ENCODE assay signal across 26 cellular contexts in genomic region chr5:162529886-162530285, GRCh38.
DNase-seq lines count a peak whose midpoint lies in the region; ATAC-seq, FAIRE-seq and TF ChIP-seq lines count a peak whose summit lies in the region.
"Had no signal": no experiment of that assay in that cellular context is flagged by ENCODE, and none has a peak within 500 bp of the region (broad histone marks: within the 10 kb centered on the region; RNA-seq: fewer than 3 reads in every experiment).

No MANE protein-coding gene starts in this region.

- no peak for FAIRE-seq in astrocyte (lab: Jason Lieb, UNC)
- FAIRE-seq: A549, D721Med, GM12892, GM18507, HTR-8/SVneo had no signal

- H3K36me3 Mint-ChIP-seq in astrocyte (ENCODE audit: low read depth, unreplicated experiment) = no peaks in the 10 kb centered on the region
- H3K36me3 Mint-ChIP-seq: CD8-positive, alpha-beta memory T cell had no signal

- ATAC-seq in lung (ENCODE audit: insufficient read depth, low FRiP score) = peak; percentile 53
- ATAC-seq in GM21447 (IDR thresholded peaks at IDR 0.05; ENCODE audit: unreplicated experiment) = no peak
- ATAC-seq: A549, SK-N-SH treated with all-trans-retinoic acid at 6 μM for 48 hours had no signal

- WGBS in lung, 2 donors = 69 to 80% methylated on average over 2 of the region's 2 CpGs

- H3K27me3 Mint-ChIP-seq in astrocyte (ENCODE audit: low read depth, unreplicated experiment) = no peaks in the 10 kb centered on the region
- H3K27me3 Mint-ChIP-seq: CD8-positive, alpha-beta memory T cell had no signal

- peaks cover 0 to 4% (median 0%) of the 10 kb centered on the region in 11 experiments; a peak in 1 of 22 replicates for H3K9me3 ChIP-seq in BLaER1 treated with 17β-estradiol and CSF1 and Interleukin-3, amounts not matched to agents 10 nM and 100 nM (replicated peaks in 1 of 11)
- peaks cover 7% of the 10 kb centered on the region for H3K9me3 ChIP-seq in astrocyte (ENCODE audit: insufficient read depth, low read depth, low read length)
- peaks cover 0 to 3% of the 10 kb centered on the region in 2 donors for H3K9me3 ChIP-seq in lung (ENCODE audit: control insufficient read depth in 2 of 2, insufficient read depth in 1 of 2, low read length in 1 of 2)
- H3K9me3 ChIP-seq: MG63 had no signal

- H3K4me1 ChIP-seq in BLaER1 treated with 17β-estradiol and CSF1 and Interleukin-3, amounts not matched to agents 10 nM and 100 nM = peaks cover 0 to 14% (median 7%) of the 10 kb centered on the region in 10 experiments; a peak in 8 of 20 replicates
- H3K4me1 ChIP-seq in astrocyte (ENCODE audit: insufficient read depth, low read length) = no peaks in the 10 kb centered on the region
- no peaks in the 10 kb centered on the region for H3K4me1 ChIP-seq in lung (ENCODE audit: control insufficient read depth in 2 of 2, insufficient read depth in 2 of 2, low read length in 2 of 2)
- H3K4me1 ChIP-seq: A549 had no signal

- peak overlapping the region; percentile 35 for H3K27ac Mint-ChIP-seq in astrocyte (ENCODE audit: unreplicated experiment)
- H3K27ac Mint-ChIP-seq: CD8-positive, alpha-beta memory T cell had no signal

- H3K4me3 ChIP-seq in BLaER1 treated with 17β-estradiol and CSF1 and Interleukin-3, amounts not matched to agents 10 nM and 100 nM = no peak overlapping the region
- H3K4me3 ChIP-seq in astrocyte (ENCODE audit: insufficient read depth, low read depth, low read length) (no peak overlapping the region), lung (no peak overlapping the region)
- H3K4me3 ChIP-seq: A549, MG63 had no signal

- peaks cover 2% of the 10 kb centered on the region for H3K9me3 Mint-ChIP-seq in astrocyte (ENCODE audit: unreplicated experiment)

- no peaks in the 10 kb centered on the region for H3K79me2 ChIP-seq in astrocyte (ENCODE audit: insufficient read depth, low read length)

- H3K9ac ChIP-seq in BLaER1 treated with 17β-estradiol and CSF1 and Interleukin-3, amounts not matched to agents 10 nM and 100 nM = no peak overlapping the region
- H3K9ac ChIP-seq in astrocyte (ENCODE audit: low read length) = no peak overlapping the region

- H3K4me1 Mint-ChIP-seq in astrocyte (ENCODE audit: low read depth, unreplicated experiment) = peaks cover 4% of the 10 kb centered on the region
- H3K4me1 Mint-ChIP-seq: CD8-positive, alpha-beta memory T cell had no signal

- H3K36me3 ChIP-seq in BLaER1 treated with 17β-estradiol and CSF1 and Interleukin-3, amounts not matched to agents 10 nM and 100 nM = no peaks in the 10 kb centered on the region
- no peaks in the 10 kb centered on the region for H3K36me3 ChIP-seq in astrocyte (ENCODE audit: insufficient read depth, low read length)
- H3K36me3 ChIP-seq in lung (ENCODE audit: control insufficient read depth in 2 of 2, insufficient read depth in 2 of 2, low read length in 2 of 2) = no peaks in the 10 kb centered on the region
- H3K36me3 ChIP-seq: MG63 had no signal

- DNase-seq in H4 (ENCODE audit: low spot score) (peak; percentile 15), astrocyte (ENCODE audit: low read depth) (no peak), lung (ENCODE audit: low spot score) (no peak), GDM1 (lab: John Stamatoyannopoulos, UW) (no peak), DMS79 (lab: John Stamatoyannopoulos, UW) (no peak), UCSD-AML1 (lab: John Stamatoyannopoulos, UW; ENCODE audit: unreplicated experiment) (no peak)
- DNase-seq: C1 segment of cervical spinal cord; CD8-positive, alpha-beta memory T cell; H7; IMR-90; Karpas-422; MG63; NCI-H1092 treated with DMSO at 0.1 percent for 48 hours; NCI-H2081; NCI-H510A treated with DMSO at 0.1 percent for 48 hours; NCI-H774; SHP77; T-helper 1 cell had no signal

- no peak for TF ChIP-seq CTCF in astrocyte (IDR thresholded peaks at IDR 0.05; ENCODE audit: insufficient read depth, low read depth, low read length)
- TF ChIP-seq CTCF in lung (IDR thresholded peaks at IDR 0.05; ENCODE audit: control extremely low read depth, extremely low read depth) = no peak

- no peaks in the 10 kb centered on the region for H4K20me1 ChIP-seq in BLaER1 treated with 17β-estradiol and CSF1 and Interleukin-3, amounts not matched to agents 10 nM and 100 nM
- no peaks in the 10 kb centered on the region for H4K20me1 ChIP-seq in astrocyte (ENCODE audit: insufficient read depth, low read length)

- no peak overlapping the region for H3K4me3 Mint-ChIP-seq in astrocyte (ENCODE audit: unreplicated experiment)
- H3K4me3 Mint-ChIP-seq: CD8-positive, alpha-beta memory T cell had no signal

- no peak overlapping the region for H3K27ac ChIP-seq in BLaER1 treated with 17β-estradiol and CSF1 and Interleukin-3, amounts not matched to agents 10 nM and 100 nM
- H3K27ac ChIP-seq in astrocyte (ENCODE audit: low read depth, low read length) (no peak overlapping the region), lung (ENCODE audit: low read depth in 1 of 2, low read length in 1 of 2) (no peak overlapping the region)
- H3K27ac ChIP-seq: A549 had no signal

- no peaks in the 10 kb centered on the region for H3K27me3 ChIP-seq in BLaER1 treated with 17β-estradiol and CSF1 and Interleukin-3, amounts not matched to agents 10 nM and 100 nM
- no peaks in the 10 kb centered on the region for H3K27me3 ChIP-seq in astrocyte (ENCODE audit: insufficient read depth, low read length)
- H3K27me3 ChIP-seq in lung (ENCODE audit: control insufficient read depth, insufficient read depth) = no peaks in the 10 kb centered on the region
- H3K27me3 ChIP-seq: MG63 had no signal

- no peak overlapping the region for H2AFZ ChIP-seq in astrocyte (ENCODE audit: low read depth, low read length)

- peak overlapping the region in 6 of 11 experiments; percentile 11 to 50 (median 22); a peak in 7 of 22 replicates for H3K4me2 ChIP-seq in BLaER1 treated with 17β-estradiol and CSF1 and Interleukin-3, amounts not matched to agents 10 nM and 100 nM
- H3K4me2 ChIP-seq in astrocyte (ENCODE audit: low read length) = no peak overlapping the region
- H3K4me2 ChIP-seq: A549 had no signal
